Comparison of ENCODE assay signal across 1 cellular context in genomic region chr12:2797721-2798418, GRCh38.
TF ChIP-seq lines count a peak whose summit lies in the region.

No MANE protein-coding gene starts in this region.

TF ChIP-seq in neural cell, 6 proteins besides CTCF, POLR2A, EP300 and RAD21 (continued from another document):
- no peak for TF ChIP-seq REST (IDR thresholded peaks at IDR 0.05; ENCODE audit: borderline replicate concordance)
- TF ChIP-seq TAF1 (IDR thresholded peaks at IDR 0.05; ENCODE audit: low read depth) = no peak
- no peak for TF ChIP-seq SMC3 (conservative IDR thresholded peaks at IDR 0.05; ENCODE audit: poor library complexity)
- no peak for TF ChIP-seq POLR2AphosphoS5 (IDR thresholded peaks at IDR 0.05)
